ENCODE assay signal across 9 cellular contexts in the genomic region with DNA sequence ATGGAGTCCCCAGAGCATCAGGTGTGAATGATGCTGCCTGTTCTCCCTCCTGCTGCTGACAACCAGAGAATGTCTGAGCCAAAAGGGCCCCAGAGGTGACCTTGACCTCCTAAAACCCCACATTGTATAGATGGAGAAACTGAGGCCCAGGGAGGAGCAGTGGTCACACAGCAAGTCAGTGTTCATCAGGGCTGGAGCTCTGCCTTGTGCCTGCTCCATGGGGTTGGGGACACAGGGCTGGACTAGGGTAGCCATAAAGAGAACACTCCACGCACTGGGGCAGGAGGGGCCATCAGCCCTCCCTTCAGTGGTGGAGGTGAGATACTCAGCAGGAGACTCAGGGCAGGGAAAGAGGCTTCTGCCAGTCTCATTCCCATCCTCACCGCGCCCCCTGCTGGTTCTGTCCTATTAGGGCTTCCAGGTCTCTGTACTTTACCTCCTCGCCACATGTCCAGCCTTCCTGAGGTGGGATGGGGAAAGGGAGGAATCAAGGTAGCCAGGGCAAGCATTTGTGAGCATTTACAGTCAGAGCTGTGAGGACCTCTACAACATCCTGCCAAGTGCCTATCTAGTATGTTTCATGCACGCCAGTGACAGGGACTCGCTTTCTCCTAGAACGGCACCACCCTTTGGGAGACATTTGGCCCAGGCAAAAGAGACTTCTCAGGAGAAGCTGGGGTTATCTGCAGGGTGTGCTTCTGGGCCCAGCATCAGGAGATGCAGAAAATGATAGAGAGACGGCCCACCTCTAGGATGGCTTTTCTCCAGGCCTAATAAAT. TPM values are rescaled to one million over a fixed set of nuclear protein-coding genes. Genes with fewer than 3 reads are reported as not detected.
A peak's percentile ranks its signal among the peaks of the same experiment; 100 is the strongest.
DNase-seq lines count a peak whose midpoint lies in the region; ATAC-seq, FAIRE-seq and TF ChIP-seq lines count a peak whose summit lies in the region.
"Had no signal": no experiment of that assay in that cellular context is flagged by ENCODE, and none has a peak within 500 bp of the region (broad histone marks: within the 10 kb centered on the region; RNA-seq: fewer than 3 reads in every experiment).

No MANE protein-coding gene starts in this region.

- TF ChIP-seq POLR2A in GM12892 (IDR thresholded peaks at IDR 0.05; ENCODE audit: low read depth, low read length) = no peak

- peak; percentile 78 for TF ChIP-seq CTCF in activated CD8-positive, alpha-beta T cell treated with anti-CD3 and anti-CD28 coated beads for 36 hours (IDR thresholded peaks at IDR 0.05)

- no peaks in the 10 kb centered on the region for H3K36me3 ChIP-seq in mesenchymal stem cell (ENCODE audit: control insufficient read depth in 1 of 2, insufficient read depth in 2 of 2, low read depth in 1 of 2, low read length in 2 of 2)

- H3K9me3 ChIP-seq in mesenchymal stem cell (ENCODE audit: control insufficient read depth, low read length) = no peaks in the 10 kb centered on the region

- H3K4me3 Mint-ChIP-seq in activated CD8-positive, alpha-beta T cell treated with anti-CD3 and anti-CD28 coated beads for 36 hours = no peak overlapping the region

- 76% methylated on average over 7 of the region's 8 CpGs for WGBS in mesenchymal stem cell

- H3K14ac ChIP-seq in mesenchymal stem cell (ENCODE audit: low read length in 2 of 2) = peak overlapping the region in 1 of 2 experiments; percentile 64

- intact Hi-C loops in activated CD8-positive, alpha-beta T cell treated with anti-CD3 and anti-CD28 coated beads for 36 hours (cut with micrococcal nuclease) = no loop called here

- H3K36me3 Mint-ChIP-seq in activated CD8-positive, alpha-beta T cell treated with anti-CD3 and anti-CD28 coated beads for 36 hours (ENCODE audit: low read depth) = no peaks in the 10 kb centered on the region

- H3K18ac ChIP-seq in mesenchymal stem cell (ENCODE audit: low read depth in 1 of 2, low read length in 2 of 2) = peak overlapping the region; percentile 35 to 92

- H4K91ac ChIP-seq in mesenchymal stem cell (ENCODE audit: low read length) = peak overlapping the region; percentile 67

- H3K4me3 ChIP-seq in mesenchymal stem cell (ENCODE audit: insufficient read depth in 1 of 2, low read depth in 1 of 2, low read length in 2 of 2) = peak overlapping the region in 1 of 2 experiments; percentile 7
- H3K4me3 ChIP-seq: skin epidermis had no signal

- H3K9me3 Mint-ChIP-seq in activated CD8-positive, alpha-beta T cell treated with anti-CD3 and anti-CD28 coated beads for 36 hours = no peaks in the 10 kb centered on the region

- peak; percentile 87 for FAIRE-seq in GM12892 (lab: Jason Lieb, UNC)

- no peak overlapping the region for H3K4me2 ChIP-seq in mesenchymal stem cell (ENCODE audit: low read length, poor library complexity, severe bottlenecking)

- no peaks in the 10 kb centered on the region for H3K27me3 ChIP-seq in mesenchymal stem cell (ENCODE audit: control insufficient read depth in 1 of 2, insufficient read depth in 1 of 2, low read length in 2 of 2)

- POLR2A ChIA-PET in activated CD8-positive, alpha-beta T cell treated with anti-CD3 and anti-CD28 coated beads for 36 hours (lab: Charles Lee) = no interaction called here

- peak overlapping the region; percentile 47 to 91 for H2BK12ac ChIP-seq in mesenchymal stem cell (ENCODE audit: low read length in 2 of 2)

- no peak overlapping the region for H3K27ac Mint-ChIP-seq in activated CD8-positive, alpha-beta T cell treated with anti-CD3 and anti-CD28 coated beads for 36 hours

- H3K4me1 Mint-ChIP-seq in activated CD8-positive, alpha-beta T cell treated with anti-CD3 and anti-CD28 coated beads for 36 hours (ENCODE audit: low read depth) = peaks cover 2% of the 10 kb centered on the region

- CTCF ChIA-PET in activated CD8-positive, alpha-beta T cell treated with anti-CD3 and anti-CD28 coated beads for 36 hours (lab: Charles Lee) = interaction anchor here (0.6 to 3.9 kb wide), 22 partner anchors 10 to 210 kb away, joined by 3 to 28 read pairs (median 3); no protein-coding TSS in a partner anchor

- H2AK5ac ChIP-seq in mesenchymal stem cell (ENCODE audit: low read length, severe bottlenecking) = peak overlapping the region; percentile 14

- H4K8ac ChIP-seq in mesenchymal stem cell (ENCODE audit: low read length) = peak overlapping the region; percentile 69

- ATAC-seq in activated CD8-positive, alpha-beta T cell treated with anti-CD3 and anti-CD28 coated beads for 36 hours = peak; percentile 58
- no peak for ATAC-seq in GM21717 (IDR thresholded peaks at IDR 0.05; ENCODE audit: unreplicated experiment)

- H2BK5ac ChIP-seq in mesenchymal stem cell (ENCODE audit: low read depth, low read length, poor library complexity, severe bottlenecking) = no peak overlapping the region

- H3K4me1 ChIP-seq in mesenchymal stem cell (ENCODE audit: control insufficient read depth, insufficient read depth, low read depth, low read length) = peaks cover 17% of the 10 kb centered on the region

- peak overlapping the region in 1 of 2 experiments; percentile 34 for H3K23ac ChIP-seq in mesenchymal stem cell (ENCODE audit: low read length in 2 of 2)

- no peaks in the 10 kb centered on the region for H3K79me1 ChIP-seq in mesenchymal stem cell (replicated peaks; ENCODE audit: low read length, poor library complexity, severe bottlenecking)

- H2BK15ac ChIP-seq in mesenchymal stem cell (ENCODE audit: low read depth, poor library complexity, severe bottlenecking) = peak overlapping the region; percentile 75

- H2AFZ ChIP-seq in mesenchymal stem cell (ENCODE audit: low read depth, low read length) = peak overlapping the region; percentile 46

- peak overlapping the region; percentile 80 for H3K9ac ChIP-seq in mesenchymal stem cell (ENCODE audit: low read length)

- no peak overlapping the region for H2BK120ac ChIP-seq in mesenchymal stem cell (ENCODE audit: low read depth, low read length)

- H3K27ac ChIP-seq in mesenchymal stem cell (ENCODE audit: low read length, poor library complexity, severe bottlenecking) = no peak overlapping the region

- peak; percentile 67 for DNase-seq in 8988T
- peak; percentile 43 for DNase-seq in GM12892 (ENCODE audit: insufficient read length)
- peak; percentile 29 for DNase-seq in NCI-H510A (lab: John Stamatoyannopoulos, UW)
- DNase-seq in activated CD8-positive, alpha-beta T cell treated with anti-CD3 and anti-CD28 coated beads for 36 hours = peak; percentile 78
- peak; percentile 34 for DNase-seq in effector CD8-positive, alpha-beta T cell (lab: John Stamatoyannopoulos, UW)
- DNase-seq in mesenchymal stem cell = peak; percentile 72
- DNase-seq in stimulated activated CD8-positive, alpha-beta memory T cell treated with anti-CD3 and anti-CD28 coated beads, Interleukin-4, amount 100 ng/mL, for 1 hour (ENCODE audit: low read depth in 2 of 2, low spot score in 1 of 2) = peak; percentile 13 to 33

- H3K4ac ChIP-seq in mesenchymal stem cell (ENCODE audit: low read depth in 1 of 2, low read length in 2 of 2) = peak overlapping the region in 1 of 2 experiments; percentile 64

- no peaks in the 10 kb centered on the region for H3K27me3 Mint-ChIP-seq in activated CD8-positive, alpha-beta T cell treated with anti-CD3 and anti-CD28 coated beads for 36 hours

RNA-seq across cellular contexts. Expression of a gene that starts 43.2 kb away (rescaled TPM):
- polyA plus RNA-seq in GM12892 (2012; ENCODE audit: missing spikeins) = 8.6 TPM
- 10 to 100 TPM; 18.6 to 19.4 TPM for total RNA-seq in activated CD8-positive, alpha-beta T cell treated with anti-CD3 and anti-CD28 coated beads for 36 hours
- polyA plus RNA-seq in mesenchymal stem cell (2013, experiment 1 of 2) = 3.6 TPM
- polyA plus RNA-seq in mesenchymal stem cell (2013, experiment 2 of 2) = 3.0 TPM

Comparison
In these comparisons a context has a peak if more than half of its experiments do, and no peak if none do; other contexts are left out.
1. DNase-seq: peak in every context shown above with its lines; median percentile 78 in activated CD8-positive, alpha-beta T cell treated with anti-CD3 and anti-CD28 coated beads for 36 hours; 72 in mesenchymal stem cell; 67 in 8988T; 43 in GM12892; 34 in effector CD8-positive, alpha-beta T cell; 29 in NCI-H510A; 23 in stimulated activated CD8-positive, alpha-beta memory T cell treated with anti-CD3 and anti-CD28 coated beads, Interleukin-4, amount 100 ng/mL, for 1 hour.